In genomic region chr12:52004042-52004648, GRCh38 we compare ENCODE assay signal across 8 cellular contexts. TPM values are rescaled to one million over a fixed set of nuclear protein-coding genes. Genes with fewer than 3 reads are reported as not detected.
DNase-seq lines count a peak whose midpoint lies in the region; ATAC-seq and TF ChIP-seq lines count a peak whose summit lies in the region.

No MANE protein-coding gene starts in this region.

- intact Hi-C loops in posterior vena cava (cut with DNase I), result loop anchor here in 1 of 2 donors (2.0 kb wide), 1 partner anchor 21 kb away; no protein-coding TSS in a partner anchor

- peak; percentile 68 for DNase-seq in EH (ENCODE audit: low read depth)
- DNase-seq in M059J (ENCODE audit: low read depth), result peak; percentile 58
- peak; percentile 71 for DNase-seq in WERI-Rb-1
- DNase-seq in hippocampal formation (lab: John Stamatoyannopoulos, UW), result peak; percentile 61 to 69
- peak in 37 of 49 donors; percentile 6 to 78 (median 48) for DNase-seq in substantia nigra (lab: John Stamatoyannopoulos, UW)
- no peak for DNase-seq in GM19238 (ENCODE audit: insufficient read length, low spot score)
- no peak for DNase-seq in posterior vena cava (ENCODE audit: low spot score)

- H3K36me3 ChIP-seq in WERI-Rb-1, result peaks cover 4% of the 10 kb centered on the region

- no peak for ATAC-seq in HG02678 (IDR thresholded peaks at IDR 0.05; ENCODE audit: unreplicated experiment)

- no peaks in the 10 kb centered on the region for H3K27me3 ChIP-seq in WERI-Rb-1 (ENCODE audit: insufficient read depth, low read depth, severe bottlenecking)

- H3K4me3 ChIP-seq in WERI-Rb-1 (ENCODE audit: low read depth, low read length), result no peak overlapping the region

- H3K9me3 ChIP-seq in WERI-Rb-1 (ENCODE audit: severe bottlenecking), result no peaks in the 10 kb centered on the region

- peak overlapping the region; percentile 26 for H3K27ac ChIP-seq in WERI-Rb-1
- no peak overlapping the region for H3K27ac ChIP-seq in substantia nigra (ENCODE audit: low read depth, low read length, poor library complexity, severe bottlenecking)

- TF ChIP-seq CTCF in WERI-Rb-1 (IDR thresholded peaks at IDR 0.05; ENCODE audit: low read depth, low read length), result peak; percentile 67

RNA-seq across cellular contexts. Expression of gene TAMALIN, which starts 2.6 kb away (rescaled TPM):
- total RNA-seq in M059J (2014; rRNA removed; shearing (Covaris generic)), result 0.10 and 0.25 TPM in 2 replicates
- 10 to 100 TPM; 38.0 to 50.6 TPM for total RNA-seq in posterior vena cava

RNA-seq across cellular contexts. Expression of gene NR4A1, which starts 47.1 kb away (rescaled TPM):
- total RNA-seq in M059J (2014; rRNA removed; shearing (Covaris generic)), result 0.84 and 2.5 TPM in 2 replicates
- 100 to 1,000 TPM; 197 to 567 TPM for total RNA-seq in posterior vena cava

RNA-seq across cellular contexts. Expression of gene ACVR1B, which starts 52.6 kb away (rescaled TPM):
- 2.7 and 3.1 TPM in 2 replicates for total RNA-seq in M059J (2014; rRNA removed; shearing (Covaris generic))
- total RNA-seq in posterior vena cava, result 10 to 100 TPM; 20.0 to 22.4 TPM

Comparison
In these comparisons a context has a peak if more than half of its experiments do, and no peak if none do; other contexts are left out.
1. DNase-seq: peak in EH (single experiment), M059J (single experiment), WERI-Rb-1 (single experiment), hippocampal formation (2 of 2) and substantia nigra (37 of 49); none in GM19238 (single experiment) and posterior vena cava (single experiment).
2. RNA of gene TAMALIN, which starts 2.6 kb away (total RNA-seq): 38.0 to 50.6 TPM in posterior vena cava; 0.10 to 0.25 TPM in M059J; every median in the first group is over 10 times any median in the second.
3. RNA of gene NR4A1, which starts 47.1 kb away (total RNA-seq): 197 to 567 TPM in posterior vena cava; 0.84 to 2.5 TPM in M059J; every median in the first group is over 10 times any median in the second.